ENCODE assay signal across 9 cellular contexts in the genomic region with DNA sequence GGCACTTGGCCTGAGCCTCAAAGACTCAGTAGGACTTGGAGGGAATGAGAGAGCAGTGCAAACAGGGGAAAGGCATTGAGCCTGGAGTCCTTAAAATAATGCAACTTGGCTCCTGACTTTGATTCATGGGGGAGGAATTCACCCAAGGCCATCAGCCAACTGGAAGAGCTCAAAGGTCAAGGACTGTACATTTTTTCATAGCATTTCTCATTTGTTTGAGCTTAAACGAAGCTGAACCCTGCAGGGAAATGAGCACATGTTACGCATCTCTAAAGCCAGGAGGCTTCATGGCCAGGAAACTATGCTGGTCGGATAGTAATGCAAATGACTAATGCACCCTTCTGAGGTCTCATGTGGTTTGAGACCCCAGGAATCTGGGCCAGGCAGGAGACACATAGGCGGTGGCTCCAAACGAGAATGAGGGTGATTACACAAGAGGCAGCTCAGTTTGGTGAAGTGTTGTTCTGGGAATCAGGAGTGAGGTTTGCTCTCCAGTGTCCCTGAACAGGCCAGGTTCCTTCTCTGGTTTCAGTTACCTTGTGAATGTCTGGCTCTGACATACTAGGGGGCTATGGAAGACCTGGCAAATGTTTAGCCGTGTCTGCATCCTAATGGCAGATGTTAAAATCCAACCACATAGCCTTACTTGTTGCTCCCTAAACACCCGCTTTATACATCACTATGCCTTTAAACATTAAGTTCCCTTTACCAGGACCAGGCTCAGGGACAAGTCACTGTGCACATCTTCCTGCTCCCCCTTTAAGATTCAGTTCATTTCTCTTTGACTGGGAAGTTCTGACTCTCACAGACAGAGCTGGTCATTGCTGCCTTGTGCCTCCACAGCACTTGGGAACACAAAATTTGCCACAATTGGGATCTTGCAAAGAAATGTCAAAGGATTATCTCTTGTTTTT.
DNase-seq lines count a peak whose midpoint lies in the region; ATAC-seq and TF ChIP-seq lines count a peak whose summit lies in the region.
"Had no signal": no experiment of that assay in that cellular context is flagged by ENCODE, and none has a peak within 500 bp of the region (broad histone marks: within the 10 kb centered on the region; RNA-seq: fewer than 3 reads in every experiment).

No MANE protein-coding gene starts in this region.

- POLR2A ChIA-PET in WTC11 (lab: Charles Lee), result no interaction called here

- H3K27me3 ChIP-seq in GM23248 (replicated peaks; ENCODE audit: insufficient read depth) (no peaks in the 10 kb centered on the region), right atrium auricular region (no peaks in the 10 kb centered on the region), skeletal muscle satellite cell (ENCODE audit: control insufficient read depth, insufficient read depth, low read length) (no peaks in the 10 kb centered on the region)

- peak overlapping the region; percentile 76 for H3K9ac ChIP-seq in GM23248
- H3K9ac ChIP-seq in skeletal muscle satellite cell (ENCODE audit: low read depth, low read length), result peak overlapping the region; percentile 87

- peaks cover 56% of the 10 kb centered on the region for H3K4me1 ChIP-seq in GM23248 (ENCODE audit: insufficient read depth)
- H3K4me1 ChIP-seq in right atrium auricular region, result peaks cover 0 to 32% of the 10 kb centered on the region in 2 donors
- peaks cover 88% of the 10 kb centered on the region for H3K4me1 ChIP-seq in skeletal muscle satellite cell (ENCODE audit: control insufficient read depth, insufficient read depth, low read length)

- no peaks in the 10 kb centered on the region for H3K9me2 ChIP-seq in GM23248 (ENCODE audit: insufficient read depth)

- TF ChIP-seq CTCF in WTC11 (IDR thresholded peaks at IDR 0.05) (no peak), right atrium auricular region (IDR thresholded peaks at IDR 0.05) (no peak)

- H2AFZ ChIP-seq in GM23248, result no peak overlapping the region

- H3K27me3 Mint-ChIP-seq in WTC11 (ENCODE audit: low read depth), result no peaks in the 10 kb centered on the region

- WGBS in GM23248 (ENCODE audit: low coverage in 1 of 2, low lambda C conversion rate in 2 of 2, missing lambda C conversion rate in 2 of 2), 2 experiments, result 3 to 6% methylated on average over 7 of the region's 7 CpGs

- H3K27ac ChIP-seq in GM23248 (peak overlapping the region; percentile 97), right atrium auricular region (peak overlapping the region; percentile 9 to 59), substantia nigra (ENCODE audit: low read depth, low read length, poor library complexity, severe bottlenecking) (no peak overlapping the region)

- no peaks in the 10 kb centered on the region for H3K79me2 ChIP-seq in GM23248 (ENCODE audit: insufficient read depth)

- ATAC-seq in WTC11, result peak; percentile 77
- ATAC-seq in GM21526 (IDR thresholded peaks at IDR 0.05; ENCODE audit: low FRiP score, unreplicated experiment), result no peak

- peaks cover 34% of the 10 kb centered on the region for H3K4me1 Mint-ChIP-seq in WTC11
- H3K4me1 Mint-ChIP-seq: naive B cell had no signal

- H3K9me3 ChIP-seq in GM23248 (ENCODE audit: low read depth), result no peaks in the 10 kb centered on the region
- no peaks in the 10 kb centered on the region for H3K9me3 ChIP-seq in right atrium auricular region
- no peaks in the 10 kb centered on the region for H3K9me3 ChIP-seq in skeletal muscle satellite cell (replicated peaks; ENCODE audit: low read length)

- no peaks in the 10 kb centered on the region for H4K20me1 ChIP-seq in GM23248 (ENCODE audit: insufficient read depth)

- peaks cover 60% of the 10 kb centered on the region for H3F3A ChIP-seq in GM23248 (ENCODE audit: insufficient read depth)

- CTCF ChIA-PET in WTC11 (lab: Charles Lee), result interaction anchor here (0.9 kb wide), 1 partner anchor 174 kb away, joined by 3 read pairs; no protein-coding TSS in a partner anchor

- peak overlapping the region; percentile 53 for H3K4me2 ChIP-seq in GM23248 (ENCODE audit: unreplicated experiment)
- peak overlapping the region; percentile 26 for H3K4me2 ChIP-seq in skeletal muscle satellite cell (ENCODE audit: low read length)

- peak overlapping the region; percentile 59 for H3K27ac Mint-ChIP-seq in WTC11
- H3K27ac Mint-ChIP-seq: naive B cell had no signal

- no peak overlapping the region for H3K4me3 ChIP-seq in GM23248
- no peak overlapping the region for H3K4me3 ChIP-seq in right atrium auricular region
- H3K4me3 ChIP-seq in skeletal muscle satellite cell (ENCODE audit: low read length), result no peak overlapping the region

- no peaks in the 10 kb centered on the region for H3K36me3 Mint-ChIP-seq in WTC11
- H3K36me3 Mint-ChIP-seq: naive B cell had no signal

- H3K36me3 ChIP-seq in GM23248 (ENCODE audit: low read depth), result no peaks in the 10 kb centered on the region
- H3K36me3 ChIP-seq in right atrium auricular region, result no peaks in the 10 kb centered on the region
- H3K36me3 ChIP-seq in skeletal muscle satellite cell (ENCODE audit: insufficient read depth, low read length), result no peaks in the 10 kb centered on the region

- peaks cover 11% of the 10 kb centered on the region for H3K9me3 Mint-ChIP-seq in WTC11

- H3K4me3 Mint-ChIP-seq in WTC11, result no peak overlapping the region
- H3K4me3 Mint-ChIP-seq: naive B cell had no signal

- peak; percentile 99 for DNase-seq in GM23248
- peak; percentile 12 for DNase-seq in WTC11 (ENCODE audit: low spot score)
- peak; percentile 88 for DNase-seq in right atrium auricular region (ENCODE audit: low spot score)
- DNase-seq in CD1c-positive myeloid dendritic cell (ENCODE audit: extremely low spot score), result no peak
- no peak for DNase-seq in Kasumi-1 (lab: John Stamatoyannopoulos, UW)
- no peak for DNase-seq in substantia nigra (lab: John Stamatoyannopoulos, UW)
- DNase-seq: naive B cell had no signal

- in situ Hi-C loops in GM23248 (cut with MboI), result loop anchor here (25.0 kb wide), 2 partner anchors 368 to 868 kb away; a partner anchor contains a TSS

TF ChIP-seq in WTC11, 78 proteins besides CTCF, POLR2A, EP300 and RAD21:
- TF ChIP-seq, protein P1, sequence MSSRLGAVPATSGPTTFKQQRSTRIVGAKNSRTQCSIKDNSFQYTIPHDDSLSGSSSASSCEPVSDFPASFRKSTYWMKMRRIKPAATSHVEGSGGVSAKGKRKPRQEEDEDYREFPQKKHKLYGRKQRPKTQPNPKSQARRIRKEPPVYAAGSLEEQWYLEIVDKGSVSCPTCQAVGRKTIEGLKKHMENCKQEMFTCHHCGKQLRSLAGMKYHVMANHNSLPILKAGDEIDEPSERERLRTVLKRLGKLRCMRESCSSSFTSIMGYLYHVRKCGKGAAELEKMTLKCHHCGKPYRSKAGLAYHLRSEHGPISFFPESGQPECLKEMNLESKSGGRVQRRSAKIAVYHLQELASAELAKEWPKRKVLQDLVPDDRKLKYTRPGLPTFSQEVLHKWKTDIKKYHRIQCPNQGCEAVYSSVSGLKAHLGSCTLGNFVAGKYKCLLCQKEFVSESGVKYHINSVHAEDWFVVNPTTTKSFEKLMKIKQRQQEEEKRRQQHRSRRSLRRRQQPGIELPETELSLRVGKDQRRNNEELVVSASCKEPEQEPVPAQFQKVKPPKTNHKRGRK (CRISPR knock-in tag; IDR thresholded peaks at IDR 0.05; ENCODE audit: borderline replicate concordance), result no peak
- TF ChIP-seq, protein P2, sequence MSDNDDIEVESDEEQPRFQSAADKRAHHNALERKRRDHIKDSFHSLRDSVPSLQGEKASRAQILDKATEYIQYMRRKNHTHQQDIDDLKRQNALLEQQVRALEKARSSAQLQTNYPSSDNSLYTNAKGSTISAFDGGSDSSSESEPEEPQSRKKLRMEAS (CRISPR knock-in tag; IDR thresholded peaks at IDR 0.05), result peak; percentile 40; the same call in 1 of the 2 replicates
- TF ChIP-seq ZNF423 (CRISPR knock-in tag; IDR thresholded peaks at IDR 0.05), result peak; percentile 97

Comparison
In these comparisons a context has a peak if more than half of its experiments do, and no peak if none do; other contexts are left out.
1. DNase-seq: peak in GM23248 (single experiment), WTC11 (single experiment) and right atrium auricular region (single experiment); none in CD1c-positive myeloid dendritic cell (single experiment), Kasumi-1 (0 of 2) and substantia nigra (0 of 49).